In the genomic region with DNA sequence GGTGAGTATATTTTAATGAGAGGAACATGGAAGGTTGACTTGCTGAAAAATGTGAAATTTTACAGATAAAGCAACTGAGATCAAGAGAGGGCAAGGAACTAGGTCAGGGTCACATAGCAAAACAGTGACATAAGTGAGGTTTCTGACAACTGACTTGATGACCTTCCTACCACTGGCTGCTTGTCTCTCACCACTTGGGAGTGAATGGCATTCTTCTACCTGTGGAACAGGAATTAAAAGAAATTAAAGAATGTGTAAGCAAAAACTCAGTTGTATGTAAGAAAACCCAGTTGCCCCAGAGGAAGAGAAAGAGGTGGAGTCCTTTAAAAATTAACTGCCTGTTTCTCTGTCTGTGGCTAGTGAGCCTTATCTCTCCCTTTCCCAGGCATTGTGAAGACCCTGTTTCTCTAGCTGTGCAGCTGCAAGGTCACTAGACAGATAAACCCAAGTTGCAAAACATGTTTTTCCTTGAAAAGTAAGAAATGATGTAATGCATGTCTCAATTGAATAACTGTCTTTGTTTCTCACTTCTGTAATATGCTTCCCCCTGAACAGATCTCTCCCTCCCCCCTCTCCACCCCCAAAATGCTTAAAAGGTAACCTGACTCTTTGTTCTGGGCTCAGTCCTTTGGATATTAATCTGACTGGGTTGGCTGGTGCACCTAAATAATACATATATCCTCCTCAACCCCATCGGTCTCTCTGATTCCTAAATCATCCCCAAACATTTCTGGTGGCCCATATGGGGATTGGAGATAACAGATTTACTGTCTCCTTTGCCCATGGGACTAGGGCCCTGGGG, we compare ENCODE assay signal across 1 cellular context.
TF ChIP-seq lines count a peak whose summit lies in the region.

No MANE protein-coding gene starts in this region.

TF ChIP-seq in K562, 482 proteins besides CTCF, POLR2A, EP300 and RAD21 (continued from another document and continues in another):
- TF ChIP-seq, protein P1, sequence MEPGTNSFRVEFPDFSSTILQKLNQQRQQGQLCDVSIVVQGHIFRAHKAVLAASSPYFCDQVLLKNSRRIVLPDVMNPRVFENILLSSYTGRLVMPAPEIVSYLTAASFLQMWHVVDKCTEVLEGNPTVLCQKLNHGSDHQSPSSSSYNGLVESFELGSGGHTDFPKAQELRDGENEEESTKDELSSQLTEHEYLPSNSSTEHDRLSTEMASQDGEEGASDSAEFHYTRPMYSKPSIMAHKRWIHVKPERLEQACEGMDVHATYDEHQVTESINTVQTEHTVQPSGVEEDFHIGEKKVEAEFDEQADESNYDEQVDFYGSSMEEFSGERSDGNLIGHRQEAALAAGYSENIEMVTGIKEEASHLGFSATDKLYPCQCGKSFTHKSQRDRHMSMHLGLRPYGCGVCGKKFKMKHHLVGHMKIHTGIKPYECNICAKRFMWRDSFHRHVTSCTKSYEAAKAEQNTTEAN (CRISPR knock-in tag; IDR thresholded peaks at IDR 0.05), result no peak
- TF ChIP-seq FOXJ2 (tag; IDR thresholded peaks at IDR 0.05) (no peak), PURB (CRISPR knock-in tag; IDR thresholded peaks at IDR 0.05; ENCODE audit: low read depth) (no peak), RBM39 (optimal IDR thresholded peaks at IDR 0.05; ENCODE audit: low read depth, low read length) (no peak), HDGF (IDR thresholded peaks at IDR 0.05) (no peak), CCNT2 (IDR thresholded peaks at IDR 0.05; ENCODE audit: borderline replicate concordance, extremely low read depth, insufficient read length, low read depth, low read length) (peak; percentile 63), ARID1B (IDR thresholded peaks at IDR 0.05) (peak; percentile 98), ZNF324 (CRISPR knock-in tag; IDR thresholded peaks at IDR 0.05) (no peak), PHF8 (IDR thresholded peaks at IDR 0.05; ENCODE audit: borderline replicate concordance, low read length) (no peak), ZNF668 (CRISPR knock-in tag; IDR thresholded peaks at IDR 0.05) (no peak), CBX2 (IDR thresholded peaks at IDR 0.05; ENCODE audit: insufficient read depth, low read length, poor library complexity, severe bottlenecking) (no peak), TRIM28 (IDR thresholded peaks at IDR 0.05) (no peak; the same call in 1 of the 2 replicates), SMARCA4 (IDR thresholded peaks at IDR 0.05) (peak; percentile 97), ELF1 (tag; IDR thresholded peaks at IDR 0.05) (no peak), ZNF143 (CRISPR knock-in tag; IDR thresholded peaks at IDR 0.05) (no peak), ZNF717 (CRISPR knock-in tag; IDR thresholded peaks at IDR 0.05) (no peak), EP400 (IDR thresholded peaks at IDR 0.05) (peak; percentile 80), KLF10 (CRISPR knock-in tag; IDR thresholded peaks at IDR 0.05) (no peak), NCOR1 (IDR thresholded peaks at IDR 0.05) (peak; percentile 99), MIER1 (IDR thresholded peaks at IDR 0.05; ENCODE audit: low read depth) (no peak), ZNF316 (IDR thresholded peaks at IDR 0.05) (peak; percentile 28; the same call in 1 of the 2 replicates), ZNF586 (CRISPR knock-in tag; conservative IDR thresholded peaks at IDR 0.05) (no peak), ZBED1 (IDR thresholded peaks at IDR 0.05) (no peak)
- TF ChIP-seq, protein P2, sequence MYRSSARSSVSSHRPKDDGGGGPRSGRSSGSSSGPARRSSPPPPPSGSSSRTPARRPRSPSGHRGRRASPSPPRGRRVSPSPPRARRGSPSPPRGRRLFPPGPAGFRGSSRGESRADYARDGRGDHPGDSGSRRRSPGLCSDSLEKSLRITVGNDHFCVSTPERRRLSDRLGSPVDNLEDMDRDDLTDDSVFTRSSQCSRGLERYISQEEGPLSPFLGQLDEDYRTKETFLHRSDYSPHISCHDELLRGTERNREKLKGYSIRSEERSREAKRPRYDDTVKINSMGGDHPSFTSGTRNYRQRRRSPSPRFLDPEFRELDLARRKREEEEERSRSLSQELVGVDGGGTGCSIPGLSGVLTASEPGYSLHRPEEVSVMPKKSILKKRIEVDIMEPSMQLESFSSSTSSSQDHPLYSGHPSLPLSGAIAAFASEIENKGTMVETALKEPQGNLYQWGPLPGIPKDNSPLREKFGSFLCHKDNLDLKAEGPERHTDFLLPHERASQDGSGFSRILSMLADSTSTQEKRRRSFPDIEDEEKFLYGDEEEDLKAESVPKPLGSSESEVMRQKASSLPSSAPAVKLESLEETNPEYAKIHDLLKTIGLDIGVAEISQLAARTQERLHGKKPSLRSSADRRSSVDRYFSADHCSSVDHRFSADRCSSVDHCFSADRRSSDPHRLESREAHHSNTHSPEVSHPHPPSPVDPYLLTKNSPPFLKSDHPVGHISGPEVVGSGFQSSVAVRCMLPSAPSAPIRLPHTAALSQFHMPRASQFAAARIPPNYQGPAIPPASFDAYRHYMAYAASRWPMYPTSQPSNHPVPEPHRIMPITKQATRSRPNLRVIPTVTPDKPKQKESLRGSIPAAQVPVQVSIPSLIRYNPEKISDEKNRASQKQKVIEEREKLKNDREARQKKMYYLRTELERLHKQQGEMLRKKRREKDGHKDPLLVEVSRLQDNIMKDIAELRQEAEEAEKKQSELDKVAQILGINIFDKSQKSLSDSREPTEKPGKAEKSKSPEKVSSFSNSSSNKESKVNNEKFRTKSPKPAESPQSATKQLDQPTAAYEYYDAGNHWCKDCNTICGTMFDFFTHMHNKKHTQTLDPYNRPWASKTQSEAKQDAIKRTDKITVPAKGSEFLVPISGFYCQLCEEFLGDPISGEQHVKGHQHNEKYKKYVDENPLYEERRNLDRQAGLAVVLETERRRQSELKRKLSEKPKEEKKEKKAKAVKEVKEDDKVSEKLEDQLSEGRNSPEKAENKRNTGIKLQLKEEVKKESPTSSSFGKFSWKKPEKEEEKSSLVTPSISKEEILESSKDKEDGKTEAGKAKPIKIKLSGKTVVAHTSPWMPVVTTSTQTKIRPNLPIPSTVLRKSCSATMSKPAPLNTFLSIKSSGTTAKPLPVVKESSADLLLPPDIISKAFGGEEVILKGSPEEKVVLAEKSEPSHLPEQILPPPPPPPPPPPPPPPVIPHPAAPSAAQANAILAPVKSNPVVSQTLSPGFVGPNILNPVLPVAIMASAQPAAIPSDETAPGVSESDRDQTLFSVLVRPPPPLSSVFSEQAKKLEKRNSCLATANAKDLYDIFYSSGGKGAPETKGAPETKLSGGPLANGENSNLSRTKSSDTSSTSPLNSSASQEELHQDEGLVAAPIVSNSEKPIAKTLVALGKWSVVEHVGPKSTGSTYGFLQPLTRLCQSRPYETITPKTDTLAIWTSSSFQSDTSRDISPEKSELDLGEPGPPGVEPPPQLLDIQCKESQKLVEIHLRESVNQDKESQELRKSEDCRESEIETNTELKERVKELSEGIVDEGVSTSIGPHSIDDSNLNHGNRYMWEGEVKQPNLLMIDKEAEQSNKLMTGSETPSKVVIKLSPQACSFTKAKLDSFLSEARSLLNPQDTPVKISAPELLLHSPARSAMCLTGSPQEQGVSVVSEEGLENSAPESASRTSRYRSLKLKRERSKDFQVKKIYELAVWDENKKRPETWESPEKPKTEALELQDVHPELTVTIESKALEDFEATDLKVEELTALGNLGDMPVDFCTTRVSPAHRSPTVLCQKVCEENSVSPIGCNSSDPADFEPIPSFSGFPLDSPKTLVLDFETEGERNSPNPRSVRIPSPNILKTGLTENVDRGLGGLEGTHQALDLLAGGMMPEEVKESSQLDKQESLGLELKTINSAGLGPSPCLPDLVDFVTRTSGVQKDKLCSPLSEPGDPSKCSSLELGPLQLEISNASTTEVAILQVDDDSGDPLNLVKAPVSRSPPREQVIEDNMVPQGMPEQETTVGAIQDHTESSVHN (IDR thresholded peaks at IDR 0.05; ENCODE audit: borderline replicate concordance in 1 of 2, low read depth in 1 of 2), result peak; percentile 74 to 94; a peak in 1 of 4 replicates
- TF ChIP-seq, protein P3, sequence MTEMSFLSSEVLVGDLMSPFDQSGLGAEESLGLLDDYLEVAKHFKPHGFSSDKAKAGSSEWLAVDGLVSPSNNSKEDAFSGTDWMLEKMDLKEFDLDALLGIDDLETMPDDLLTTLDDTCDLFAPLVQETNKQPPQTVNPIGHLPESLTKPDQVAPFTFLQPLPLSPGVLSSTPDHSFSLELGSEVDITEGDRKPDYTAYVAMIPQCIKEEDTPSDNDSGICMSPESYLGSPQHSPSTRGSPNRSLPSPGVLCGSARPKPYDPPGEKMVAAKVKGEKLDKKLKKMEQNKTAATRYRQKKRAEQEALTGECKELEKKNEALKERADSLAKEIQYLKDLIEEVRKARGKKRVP (CRISPR knock-in tag; IDR thresholded peaks at IDR 0.05), result peak; percentile 76
- TF ChIP-seq, protein P4, sequence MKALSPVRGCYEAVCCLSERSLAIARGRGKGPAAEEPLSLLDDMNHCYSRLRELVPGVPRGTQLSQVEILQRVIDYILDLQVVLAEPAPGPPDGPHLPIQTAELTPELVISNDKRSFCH (CRISPR knock-in tag; IDR thresholded peaks at IDR 0.05), result no peak
- TF ChIP-seq, protein P4 (tag; IDR thresholded peaks at IDR 0.05), result no peak; the same call in 1 of the 2 replicates
- TF ChIP-seq, protein P5, sequence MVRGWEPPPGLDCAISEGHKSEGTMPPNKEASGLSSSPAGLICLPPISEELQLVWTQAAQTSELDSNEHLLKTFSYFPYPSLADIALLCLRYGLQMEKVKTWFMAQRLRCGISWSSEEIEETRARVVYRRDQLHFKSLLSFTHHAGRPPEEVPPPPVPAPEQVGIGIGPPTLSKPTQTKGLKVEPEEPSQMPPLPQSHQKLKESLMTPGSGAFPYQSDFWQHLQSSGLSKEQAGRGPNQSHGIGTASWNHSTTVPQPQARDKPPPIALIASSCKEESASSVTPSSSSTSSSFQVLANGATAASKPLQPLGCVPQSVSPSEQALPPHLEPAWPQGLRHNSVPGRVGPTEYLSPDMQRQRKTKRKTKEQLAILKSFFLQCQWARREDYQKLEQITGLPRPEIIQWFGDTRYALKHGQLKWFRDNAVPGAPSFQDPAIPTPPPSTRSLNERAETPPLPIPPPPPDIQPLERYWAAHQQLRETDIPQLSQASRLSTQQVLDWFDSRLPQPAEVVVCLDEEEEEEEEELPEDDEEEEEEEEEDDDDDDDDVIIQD (CRISPR knock-in tag; IDR thresholded peaks at IDR 0.05), result no peak
- TF ChIP-seq, protein P6, sequence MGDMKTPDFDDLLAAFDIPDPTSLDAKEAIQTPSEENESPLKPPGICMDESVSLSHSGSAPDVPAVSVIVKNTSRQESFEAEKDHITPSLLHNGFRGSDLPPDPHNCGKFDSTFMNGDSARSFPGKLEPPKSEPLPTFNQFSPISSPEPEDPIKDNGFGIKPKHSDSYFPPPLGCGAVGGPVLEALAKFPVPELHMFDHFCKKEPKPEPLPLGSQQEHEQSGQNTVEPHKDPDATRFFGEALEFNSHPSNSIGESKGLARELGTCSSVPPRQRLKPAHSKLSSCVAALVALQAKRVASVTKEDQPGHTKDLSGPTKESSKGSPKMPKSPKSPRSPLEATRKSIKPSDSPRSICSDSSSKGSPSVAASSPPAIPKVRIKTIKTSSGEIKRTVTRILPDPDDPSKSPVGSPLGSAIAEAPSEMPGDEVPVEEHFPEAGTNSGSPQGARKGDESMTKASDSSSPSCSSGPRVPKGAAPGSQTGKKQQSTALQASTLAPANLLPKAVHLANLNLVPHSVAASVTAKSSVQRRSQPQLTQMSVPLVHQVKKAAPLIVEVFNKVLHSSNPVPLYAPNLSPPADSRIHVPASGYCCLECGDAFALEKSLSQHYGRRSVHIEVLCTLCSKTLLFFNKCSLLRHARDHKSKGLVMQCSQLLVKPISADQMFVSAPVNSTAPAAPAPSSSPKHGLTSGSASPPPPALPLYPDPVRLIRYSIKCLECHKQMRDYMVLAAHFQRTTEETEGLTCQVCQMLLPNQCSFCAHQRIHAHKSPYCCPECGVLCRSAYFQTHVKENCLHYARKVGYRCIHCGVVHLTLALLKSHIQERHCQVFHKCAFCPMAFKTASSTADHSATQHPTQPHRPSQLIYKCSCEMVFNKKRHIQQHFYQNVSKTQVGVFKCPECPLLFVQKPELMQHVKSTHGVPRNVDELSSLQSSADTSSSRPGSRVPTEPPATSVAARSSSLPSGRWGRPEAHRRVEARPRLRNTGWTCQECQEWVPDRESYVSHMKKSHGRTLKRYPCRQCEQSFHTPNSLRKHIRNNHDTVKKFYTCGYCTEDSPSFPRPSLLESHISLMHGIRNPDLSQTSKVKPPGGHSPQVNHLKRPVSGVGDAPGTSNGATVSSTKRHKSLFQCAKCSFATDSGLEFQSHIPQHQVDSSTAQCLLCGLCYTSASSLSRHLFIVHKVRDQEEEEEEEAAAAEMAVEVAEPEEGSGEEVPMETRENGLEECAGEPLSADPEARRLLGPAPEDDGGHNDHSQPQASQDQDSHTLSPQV (IDR thresholded peaks at IDR 0.05), result peak; percentile 13; the same call in 1 of the 2 replicates
- TF ChIP-seq, protein P7, sequence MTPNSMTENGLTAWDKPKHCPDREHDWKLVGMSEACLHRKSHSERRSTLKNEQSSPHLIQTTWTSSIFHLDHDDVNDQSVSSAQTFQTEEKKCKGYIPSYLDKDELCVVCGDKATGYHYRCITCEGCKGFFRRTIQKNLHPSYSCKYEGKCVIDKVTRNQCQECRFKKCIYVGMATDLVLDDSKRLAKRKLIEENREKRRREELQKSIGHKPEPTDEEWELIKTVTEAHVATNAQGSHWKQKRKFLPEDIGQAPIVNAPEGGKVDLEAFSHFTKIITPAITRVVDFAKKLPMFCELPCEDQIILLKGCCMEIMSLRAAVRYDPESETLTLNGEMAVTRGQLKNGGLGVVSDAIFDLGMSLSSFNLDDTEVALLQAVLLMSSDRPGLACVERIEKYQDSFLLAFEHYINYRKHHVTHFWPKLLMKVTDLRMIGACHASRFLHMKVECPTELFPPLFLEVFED (CRISPR knock-in tag; conservative IDR thresholded peaks at IDR 0.05), result peak; percentile 52; the same call in 1 of the 2 replicates
- TF ChIP-seq, protein P8, sequence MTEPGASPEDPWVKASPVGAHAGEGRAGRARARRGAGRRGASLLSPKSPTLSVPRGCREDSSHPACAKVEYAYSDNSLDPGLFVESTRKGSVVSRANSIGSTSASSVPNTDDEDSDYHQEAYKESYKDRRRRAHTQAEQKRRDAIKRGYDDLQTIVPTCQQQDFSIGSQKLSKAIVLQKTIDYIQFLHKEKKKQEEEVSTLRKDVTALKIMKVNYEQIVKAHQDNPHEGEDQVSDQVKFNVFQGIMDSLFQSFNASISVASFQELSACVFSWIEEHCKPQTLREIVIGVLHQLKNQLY (CRISPR knock-in tag; conservative IDR thresholded peaks at IDR 0.05), result no peak
- TF ChIP-seq, protein P9, sequence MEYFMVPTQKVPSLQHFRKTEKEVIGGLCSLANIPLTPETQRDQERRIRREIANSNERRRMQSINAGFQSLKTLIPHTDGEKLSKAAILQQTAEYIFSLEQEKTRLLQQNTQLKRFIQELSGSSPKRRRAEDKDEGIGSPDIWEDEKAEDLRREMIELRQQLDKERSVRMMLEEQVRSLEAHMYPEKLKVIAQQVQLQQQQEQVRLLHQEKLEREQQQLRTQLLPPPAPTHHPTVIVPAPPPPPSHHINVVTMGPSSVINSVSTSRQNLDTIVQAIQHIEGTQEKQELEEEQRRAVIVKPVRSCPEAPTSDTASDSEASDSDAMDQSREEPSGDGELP (CRISPR knock-in tag; IDR thresholded peaks at IDR 0.05; ENCODE audit: borderline replicate concordance), result no peak; the same call in 1 of the 2 replicates
